8 cellular contexts compared by ENCODE assay signal in the genomic region with DNA sequence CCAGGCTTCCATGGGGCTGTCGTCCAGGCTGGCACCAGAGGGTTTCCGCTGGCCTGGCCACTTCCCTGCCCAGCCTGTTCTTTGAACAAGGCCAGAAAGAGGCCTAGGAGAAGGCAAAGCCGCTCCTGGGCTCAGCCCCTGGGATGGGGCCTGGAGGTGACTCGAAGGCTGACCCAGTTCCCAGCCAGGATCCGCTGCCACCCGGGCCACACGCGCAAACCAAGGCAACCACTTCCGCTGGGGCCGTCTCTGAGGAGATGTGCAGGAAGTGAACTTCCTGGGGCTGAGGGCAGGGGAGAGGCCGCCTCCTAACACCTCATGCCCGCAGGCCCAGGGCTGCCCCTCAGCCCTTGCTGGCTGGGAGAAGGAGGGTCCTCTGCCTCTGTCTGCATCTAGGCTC. TPM values are rescaled to one million over a fixed set of nuclear protein-coding genes. Genes with fewer than 3 reads are reported as not detected.
A peak's percentile ranks its signal among the peaks of the same experiment; 100 is the strongest.
DNase-seq lines count a peak whose midpoint lies in the region; ATAC-seq and TF ChIP-seq lines count a peak whose summit lies in the region.

No MANE protein-coding gene starts in this region.

- H3K27me3 Mint-ChIP-seq in activated naive CD8-positive, alpha-beta T cell treated with anti-CD3 and anti-CD28 coated beads, Interleukin-2, amount 10 ng/mL, durations not matched to agents 7 days and 5 days, result no peaks in the 10 kb centered on the region
- peaks cover 3% of the 10 kb centered on the region for H3K27me3 Mint-ChIP-seq in nephron progenitor cell (ENCODE audit: low read depth, poor library complexity)

- H3K4me2 ChIP-seq in skeletal muscle satellite cell (ENCODE audit: low read length), result no peak overlapping the region

- no peak overlapping the region for H3K4me3 ChIP-seq in skeletal muscle satellite cell (ENCODE audit: low read length)

- TF ChIP-seq CTCF in nephron progenitor cell (IDR thresholded peaks at IDR 0.05), result no peak

- H3K9ac ChIP-seq in skeletal muscle satellite cell (ENCODE audit: low read depth, low read length), result peak overlapping the region; percentile 5

- peaks cover 4% of the 10 kb centered on the region for H3K36me3 Mint-ChIP-seq in activated naive CD8-positive, alpha-beta T cell treated with anti-CD3 and anti-CD28 coated beads, Interleukin-2, amount 10 ng/mL, durations not matched to agents 7 days and 5 days
- H3K36me3 Mint-ChIP-seq in nephron progenitor cell (ENCODE audit: low read depth), result no peaks in the 10 kb centered on the region

- H3K9me3 Mint-ChIP-seq in activated naive CD8-positive, alpha-beta T cell treated with anti-CD3 and anti-CD28 coated beads, Interleukin-2, amount 10 ng/mL, durations not matched to agents 7 days and 5 days, result no peaks in the 10 kb centered on the region
- no peaks in the 10 kb centered on the region for H3K9me3 Mint-ChIP-seq in nephron progenitor cell

- H3K4me1 Mint-ChIP-seq in activated naive CD8-positive, alpha-beta T cell treated with anti-CD3 and anti-CD28 coated beads, Interleukin-2, amount 10 ng/mL, durations not matched to agents 7 days and 5 days, result peaks cover 36% of the 10 kb centered on the region
- peaks cover 44% of the 10 kb centered on the region for H3K4me1 Mint-ChIP-seq in nephron progenitor cell

- POLR2A ChIA-PET in activated naive CD8-positive, alpha-beta T cell treated with anti-CD3 and anti-CD28 coated beads, Interleukin-2, amount 10 ng/mL, durations not matched to agents 7 days and 5 days (lab: Charles Lee), result interaction anchor here (1.0 to 6.5 kb wide), 7 partner anchors 7 to 75 kb away, joined by 3 to 67 read pairs (median 8); partner anchors contain the start of genes C19orf12, PLEKHF1 and POP4

- DNase-seq in GF-D8 (lab: John Stamatoyannopoulos, UW), result peak; percentile 69
- peak; percentile 54 to 96 (median 70) for DNase-seq in T-helper 2 cell
- peak; percentile 88 for DNase-seq in activated naive CD8-positive, alpha-beta T cell treated with anti-CD3 and anti-CD28 coated beads, Interleukin-2, amount 10 ng/mL, durations not matched to agents 7 days and 5 days
- DNase-seq in nephron progenitor cell, result no peak
- no peak for DNase-seq in NCI-H69 (lab: John Stamatoyannopoulos, UW)
- DNase-seq in ecto neural progenitor cell (ENCODE audit: low spot score), result no peak

- peaks cover 7% of the 10 kb centered on the region for H3K36me3 ChIP-seq in skeletal muscle satellite cell (ENCODE audit: insufficient read depth, low read length)

- no peaks in the 10 kb centered on the region for H3K9me3 ChIP-seq in skeletal muscle satellite cell (replicated peaks; ENCODE audit: low read length)

- peaks cover 41% of the 10 kb centered on the region for H3K4me1 ChIP-seq in skeletal muscle satellite cell (ENCODE audit: control insufficient read depth, insufficient read depth, low read length)

- peak overlapping the region; percentile 54 for H3K4me3 Mint-ChIP-seq in activated naive CD8-positive, alpha-beta T cell treated with anti-CD3 and anti-CD28 coated beads, Interleukin-2, amount 10 ng/mL, durations not matched to agents 7 days and 5 days
- no peak overlapping the region for H3K4me3 Mint-ChIP-seq in nephron progenitor cell

- ATAC-seq in HG02678 (IDR thresholded peaks at IDR 0.05; ENCODE audit: unreplicated experiment), result peak; percentile 80
- peak; percentile 91 for ATAC-seq in activated naive CD8-positive, alpha-beta T cell treated with anti-CD3 and anti-CD28 coated beads, Interleukin-2, amount 10 ng/mL, durations not matched to agents 7 days and 5 days (ENCODE audit: low read depth)

- H3K27me3 ChIP-seq in skeletal muscle satellite cell (ENCODE audit: control insufficient read depth, insufficient read depth, low read length), result no peaks in the 10 kb centered on the region

- H3K27ac Mint-ChIP-seq in activated naive CD8-positive, alpha-beta T cell treated with anti-CD3 and anti-CD28 coated beads, Interleukin-2, amount 10 ng/mL, durations not matched to agents 7 days and 5 days, result peak overlapping the region; percentile 84
- no peak overlapping the region for H3K27ac Mint-ChIP-seq in nephron progenitor cell

RNA-seq across cellular contexts. Expression of gene PLEKHF1, which starts 15.2 kb away (rescaled TPM):
- total RNA-seq in activated naive CD8-positive, alpha-beta T cell treated with anti-CD3 and anti-CD28 coated beads, Interleukin-2, amount 10 ng/mL, durations not matched to agents 7 days and 5 days, result 10 to 100 TPM; 33.3 to 35.9 TPM
- total RNA-seq in skeletal muscle satellite cell (2012; rRNA removed), result 17.5 and 23.1 TPM in 2 replicates

RNA-seq across cellular contexts. Expression of gene C19orf12, which starts 34.6 kb away (rescaled TPM):
- total RNA-seq in activated naive CD8-positive, alpha-beta T cell treated with anti-CD3 and anti-CD28 coated beads, Interleukin-2, amount 10 ng/mL, durations not matched to agents 7 days and 5 days, result 10 to 100 TPM; 31.8 to 38.2 TPM
- total RNA-seq in skeletal muscle satellite cell (2012; rRNA removed), result 19.9 and 21.8 TPM in 2 replicates

Comparison
In these comparisons a context has a peak if more than half of its experiments do, and no peak if none do; other contexts are left out.
1. DNase-seq: peak in GF-D8 (single experiment), T-helper 2 cell (5 of 5) and activated naive CD8-positive, alpha-beta T cell treated with anti-CD3 and anti-CD28 coated beads, Interleukin-2, amount 10 ng/mL, durations not matched to agents 7 days and 5 days (single experiment); none in nephron progenitor cell (single experiment), NCI-H69 (single experiment) and ecto neural progenitor cell (single experiment).